In genomic region chr9:126853667-126854066, GRCh38 we compare ENCODE assay signal across 25 cellular contexts.
A peak's percentile ranks its signal among the peaks of the same experiment; 100 is the strongest.
DNase-seq lines count a peak whose midpoint lies in the region; ATAC-seq, FAIRE-seq and TF ChIP-seq lines count a peak whose summit lies in the region.
"Had no signal": no experiment of that assay in that cellular context is flagged by ENCODE, and none has a peak within 500 bp of the region (broad histone marks: within the 10 kb centered on the region; RNA-seq: fewer than 3 reads in every experiment).

No MANE protein-coding gene starts in this region.

- FAIRE-seq in H54 (lab: Jason Lieb, UNC) = peak; percentile 69
- FAIRE-seq in urothelium cell line (lab: Jason Lieb, UNC) = no peak
- FAIRE-seq: D721Med, G401.6, GM19239, H1 had no signal

- ATAC-seq in SK-N-SH treated with all-trans-retinoic acid at 6 μM for 48 hours = peak; percentile 54
- ATAC-seq: heart right ventricle; naive thymus-derived CD4-positive, alpha-beta T cell had no signal

- no peak for TF ChIP-seq POLR2A in H54 (IDR thresholded peaks at IDR 0.05; ENCODE audit: low read depth, low read length)

- no peak for TF ChIP-seq CTCF in fibroblast of pulmonary artery (IDR thresholded peaks at IDR 0.05; ENCODE audit: low read length, missing control alignments)

- DNase-seq in H54 (ENCODE audit: insufficient read length, low spot score) = peak; percentile 88
- DNase-seq in fibroblast of pulmonary artery (ENCODE audit: low read depth) = peak; percentile 13
- DNase-seq in urothelium cell line (ENCODE audit: low spot score) = peak; percentile 40
- DNase-seq in iPS-NIHi11 (ENCODE audit: low spot score) = no peak
- DNase-seq in NCI-H748 treated with DMSO at 0.1 percent for 48 hours (lab: John Stamatoyannopoulos, UW) = no peak
- no peak for DNase-seq in hippocampal formation (lab: John Stamatoyannopoulos, UW)
- DNase-seq: activated CD4-positive, alpha-beta T cell treated with anti-CD3 and anti-CD28 coated beads, Interleukin-2, amount 10 ng/mL, durations not matched to agents 24 days and 14 days; activated CD8-positive, alpha-beta memory T cell treated with anti-CD3 and anti-CD28 coated beads, Interleukin-2, amount 50 U/mL, for 4 hours; activated effector memory CD4-positive, alpha-beta T cell treated with Interleukin-2 at 50 U/mL for 16 hours; amygdala; C1 segment of cervical spinal cord; effector memory CD4-positive, alpha-beta T cell; heart right ventricle; naive thymus-derived CD4-positive, alpha-beta T cell; NCI-H187 treated with DMSO at 0.1 percent for 48 hours; RPMI8226; stimulated activated CD4-positive, alpha-beta T cell treated with anti-CD3 and anti-CD28 coated beads, Interleukin-1b, Interleukin-23, amount 100 ng/mL, for 48 hours; stimulated activated naive CD4-positive, alpha-beta T cell treated with Interleukin-2 at 50 U/mL for 16 hours; SW 1271 had no signal

- H3K4me3 ChIP-seq in fibroblast of pulmonary artery (replicated peaks; ENCODE audit: low read depth, low read length) = no peak overlapping the region
- H3K4me3 ChIP-seq: heart right ventricle, tibial artery had no signal

TF ChIP-seq in SK-N-SH treated with all-trans-retinoic acid at 6 μM for 48 hours, 23 proteins besides CTCF, POLR2A, EP300 and RAD21:
- TF ChIP-seq ZC3H10 (CRISPR knock-in tag; IDR thresholded peaks at IDR 0.05) (no peak), ZNF565 (CRISPR knock-in tag; conservative IDR thresholded peaks at IDR 0.05; ENCODE audit: low read depth) (no peak), TOX (CRISPR knock-in tag; IDR thresholded peaks at IDR 0.05; ENCODE audit: borderline replicate concordance) (no peak), GLIS3 (CRISPR knock-in tag; IDR thresholded peaks at IDR 0.05) (no peak), ESRRG (CRISPR knock-in tag; IDR thresholded peaks at IDR 0.05) (no peak), RARB (CRISPR knock-in tag; IDR thresholded peaks at IDR 0.05) (no peak), TSHZ2 (CRISPR knock-in tag; IDR thresholded peaks at IDR 0.05) (no peak), SNAI2 (CRISPR knock-in tag; IDR thresholded peaks at IDR 0.05) (no peak)
- TF ChIP-seq, protein P1, sequence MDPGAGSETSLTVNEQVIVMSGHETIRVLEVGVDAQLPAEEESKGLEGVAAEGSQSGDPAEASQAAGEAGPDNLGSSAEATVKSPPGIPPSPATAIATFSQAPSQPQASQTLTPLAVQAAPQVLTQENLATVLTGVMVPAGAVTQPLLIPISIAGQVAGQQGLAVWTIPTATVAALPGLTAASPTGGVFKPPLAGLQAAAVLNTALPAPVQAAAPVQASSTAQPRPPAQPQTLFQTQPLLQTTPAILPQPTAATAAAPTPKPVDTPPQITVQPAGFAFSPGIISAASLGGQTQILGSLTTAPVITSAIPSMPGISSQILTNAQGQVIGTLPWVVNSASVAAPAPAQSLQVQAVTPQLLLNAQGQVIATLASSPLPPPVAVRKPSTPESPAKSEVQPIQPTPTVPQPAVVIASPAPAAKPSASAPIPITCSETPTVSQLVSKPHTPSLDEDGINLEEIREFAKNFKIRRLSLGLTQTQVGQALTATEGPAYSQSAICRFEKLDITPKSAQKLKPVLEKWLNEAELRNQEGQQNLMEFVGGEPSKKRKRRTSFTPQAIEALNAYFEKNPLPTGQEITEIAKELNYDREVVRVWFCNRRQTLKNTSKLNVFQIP (CRISPR knock-in tag; IDR thresholded peaks at IDR 0.05; ENCODE audit: borderline replicate concordance, low read depth) = no peak
- TF ChIP-seq, protein P2, sequence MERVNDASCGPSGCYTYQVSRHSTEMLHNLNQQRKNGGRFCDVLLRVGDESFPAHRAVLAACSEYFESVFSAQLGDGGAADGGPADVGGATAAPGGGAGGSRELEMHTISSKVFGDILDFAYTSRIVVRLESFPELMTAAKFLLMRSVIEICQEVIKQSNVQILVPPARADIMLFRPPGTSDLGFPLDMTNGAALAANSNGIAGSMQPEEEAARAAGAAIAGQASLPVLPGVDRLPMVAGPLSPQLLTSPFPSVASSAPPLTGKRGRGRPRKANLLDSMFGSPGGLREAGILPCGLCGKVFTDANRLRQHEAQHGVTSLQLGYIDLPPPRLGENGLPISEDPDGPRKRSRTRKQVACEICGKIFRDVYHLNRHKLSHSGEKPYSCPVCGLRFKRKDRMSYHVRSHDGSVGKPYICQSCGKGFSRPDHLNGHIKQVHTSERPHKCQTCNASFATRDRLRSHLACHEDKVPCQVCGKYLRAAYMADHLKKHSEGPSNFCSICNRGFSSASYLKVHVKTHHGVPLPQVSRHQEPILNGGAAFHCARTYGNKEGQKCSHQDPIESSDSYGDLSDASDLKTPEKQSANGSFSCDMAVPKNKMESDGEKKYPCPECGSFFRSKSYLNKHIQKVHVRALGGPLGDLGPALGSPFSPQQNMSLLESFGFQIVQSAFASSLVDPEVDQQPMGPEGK (CRISPR knock-in tag; IDR thresholded peaks at IDR 0.05; ENCODE audit: borderline replicate concordance) = no peak

Comparison
In these comparisons a context has a peak if more than half of its experiments do, and no peak if none do; other contexts are left out.
1. DNase-seq: peak in H54 (single experiment), fibroblast of pulmonary artery (single experiment) and urothelium cell line (single experiment); none in iPS-NIHi11 (single experiment), NCI-H748 treated with DMSO at 0.1 percent for 48 hours (single experiment) and hippocampal formation (0 of 2).